In the genomic region with DNA sequence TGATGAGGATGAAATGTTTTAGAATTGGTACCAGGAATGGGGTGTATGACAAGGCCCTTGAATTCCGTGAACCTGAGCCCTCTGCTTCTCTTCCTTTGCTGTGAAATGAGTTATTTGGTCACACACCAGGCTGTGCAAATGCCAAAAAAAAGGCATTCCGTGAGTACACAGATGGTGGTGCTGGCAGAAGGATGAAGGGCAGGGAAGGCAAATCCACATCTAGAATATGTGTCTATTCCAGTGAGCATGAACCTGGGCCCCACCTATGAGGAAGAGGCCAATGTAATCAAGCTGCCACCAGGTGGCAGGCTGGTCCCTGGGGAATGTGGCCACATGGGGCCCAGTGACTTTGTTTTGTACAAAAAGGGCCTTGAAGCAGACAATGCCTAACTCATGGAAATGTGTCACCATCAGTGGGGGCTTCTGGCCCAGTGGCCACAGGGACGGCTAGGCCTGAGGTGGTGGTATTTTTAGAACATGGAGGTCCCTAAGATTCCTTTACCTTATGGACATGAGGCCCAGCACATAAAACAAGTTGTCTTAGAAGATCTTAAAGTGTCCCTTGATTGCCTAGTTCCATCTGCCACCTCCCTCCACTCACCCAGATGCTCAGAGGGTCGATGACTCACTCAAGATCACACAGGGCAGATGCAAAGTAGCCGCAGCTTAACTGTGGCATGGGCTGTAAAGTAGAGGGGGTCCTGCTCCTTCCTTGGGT, we compare ENCODE assay signal across 8 cellular contexts.
DNase-seq lines count a peak whose midpoint lies in the region; ATAC-seq lines count a peak whose summit lies in the region.

No MANE protein-coding gene starts in this region.

- ATAC-seq in HG03135 (IDR thresholded peaks at IDR 0.05; ENCODE audit: unreplicated experiment) (no peak), HG03521 (IDR thresholded peaks at IDR 0.05; ENCODE audit: unreplicated experiment) (no peak)

- DNase-seq in GDM1 (lab: John Stamatoyannopoulos, UW) (peak; percentile 66), LoVo (ENCODE audit: low spot score) (peak; percentile 75), T-helper 2 cell (peak; percentile 47 to 84 (median 67)), amniotic stem cell (lab: John Stamatoyannopoulos, UW) (peak; percentile 17), hypothalamus (lab: John Stamatoyannopoulos, UW) (peak in 46 of 51 donors; percentile 8 to 79 (median 48))
- DNase-seq in stimulated activated CD4-positive, alpha-beta T cell treated with anti-CD3 and anti-CD28 coated beads, Interleukin-12 subunit alpha, Interleukin-12 subunit beta, amount 100 ng/mL, for 48 hours (ENCODE audit: low read depth in 2 of 3, low spot score in 1 of 3) = peak; percentile 65 to 76 (median 74)

Comparison
In these comparisons a context has a peak if more than half of its experiments do, and no peak if none do; other contexts are left out.
1. DNase-seq: peak in every context shown above with its lines; median percentile 75 in LoVo; 74 in stimulated activated CD4-positive, alpha-beta T cell treated with anti-CD3 and anti-CD28 coated beads, Interleukin-12 subunit alpha, Interleukin-12 subunit beta, amount 100 ng/mL, for 48 hours; 67 in T-helper 2 cell; 66 in GDM1; 48 in hypothalamus; 17 in amniotic stem cell.